Comparison of ENCODE assay signal across 10 cellular contexts in genomic region chr20:51481311-51481997, GRCh38.
DNase-seq lines count a peak whose midpoint lies in the region; ATAC-seq and TF ChIP-seq lines count a peak whose summit lies in the region.
"Had no signal": no experiment of that assay in that cellular context is flagged by ENCODE, and none has a peak within 500 bp of the region (broad histone marks: within the 10 kb centered on the region; RNA-seq: fewer than 3 reads in every experiment).

No MANE protein-coding gene starts in this region.

- no peaks in the 10 kb centered on the region for H3K4me1 ChIP-seq in psoas muscle

- no peak for TF ChIP-seq CTCF in HFFc6 (IDR thresholded peaks at IDR 0.05)
- TF ChIP-seq CTCF in psoas muscle (IDR thresholded peaks at IDR 0.05) = no peak

- ATAC-seq in GM21723 (IDR thresholded peaks at IDR 0.05; ENCODE audit: unreplicated experiment) (peak; percentile 36), esophagus mucosa (no peak), HG02642 (IDR thresholded peaks at IDR 0.05; ENCODE audit: poor library complexity, unreplicated experiment) (no peak), psoas muscle (no peak)
- peak; percentile 52 for ATAC-seq in activated CD8-positive, alpha-beta memory T cell treated with anti-CD3 and anti-CD28 coated beads, Interleukin-2, amount 10 ng/mL, durations not matched to agents 7 days and 5 days

- DNase-seq in activated CD8-positive, alpha-beta memory T cell treated with anti-CD3 and anti-CD28 coated beads, Interleukin-2, amount 10 ng/mL, durations not matched to agents 7 days and 5 days = peak; percentile 76
- DNase-seq in kidney tubule cell (ENCODE audit: low spot score) = peak; percentile 37
- peak; percentile 74 for DNase-seq in stimulated activated CD8-positive, alpha-beta memory T cell treated with anti-CD3 and anti-CD28 coated beads, Interleukin-4, amount 100 ng/mL, for 48 hours
- no peak for DNase-seq in HFFc6
- no peak for DNase-seq in psoas muscle
- DNase-seq: NCI-H2029 had no signal

- H3K36me3 Mint-ChIP-seq in activated CD8-positive, alpha-beta memory T cell treated with anti-CD3 and anti-CD28 coated beads, Interleukin-2, amount 10 ng/mL, durations not matched to agents 7 days and 5 days = peaks cover 60% of the 10 kb centered on the region
- H3K36me3 Mint-ChIP-seq in HFFc6 (ENCODE audit: low read depth) = peaks cover 8% of the 10 kb centered on the region

- no peaks in the 10 kb centered on the region for H3K27me3 ChIP-seq in psoas muscle (ENCODE audit: insufficient read depth in 3 of 3, low read length in 2 of 3)

- CTCF ChIA-PET in activated CD8-positive, alpha-beta memory T cell treated with anti-CD3 and anti-CD28 coated beads, Interleukin-2, amount 10 ng/mL, durations not matched to agents 7 days and 5 days (lab: Charles Lee) = interaction anchor here (0.8 to 2.7 kb wide), 12 partner anchors 13 to 155 kb away, joined by 3 to 10 read pairs (median 3); partner anchors contain the start of gene NFATC2

- 72 to 82% (median 81%) methylated on average over 20 of the region's 20 CpGs for WGBS in psoas muscle, 3 donors

- H3K9me3 Mint-ChIP-seq in activated CD8-positive, alpha-beta memory T cell treated with anti-CD3 and anti-CD28 coated beads, Interleukin-2, amount 10 ng/mL, durations not matched to agents 7 days and 5 days (ENCODE audit: low read depth) = peaks cover 4% of the 10 kb centered on the region
- H3K9me3 Mint-ChIP-seq in HFFc6 = peaks cover 5% of the 10 kb centered on the region; the same call in 1 of the 2 replicates

- intact Hi-C loops in psoas muscle (cut with DNase I) = no loop called here

- peak overlapping the region; percentile 86 for H3K27ac Mint-ChIP-seq in activated CD8-positive, alpha-beta memory T cell treated with anti-CD3 and anti-CD28 coated beads, Interleukin-2, amount 10 ng/mL, durations not matched to agents 7 days and 5 days
- H3K27ac Mint-ChIP-seq in HFFc6 = no peak overlapping the region
- H3K27ac Mint-ChIP-seq: nephron had no signal

- no peaks in the 10 kb centered on the region for H3K36me3 ChIP-seq in psoas muscle (ENCODE audit: insufficient read depth in 1 of 2, low read depth in 1 of 2)

- H3K27ac ChIP-seq in psoas muscle = no peak overlapping the region

- H3K4me3 ChIP-seq in psoas muscle = no peak overlapping the region

- no peaks in the 10 kb centered on the region for H3K27me3 Mint-ChIP-seq in activated CD8-positive, alpha-beta memory T cell treated with anti-CD3 and anti-CD28 coated beads, Interleukin-2, amount 10 ng/mL, durations not matched to agents 7 days and 5 days
- no peaks in the 10 kb centered on the region for H3K27me3 Mint-ChIP-seq in HFFc6 (ENCODE audit: insufficient read depth)

- peak overlapping the region; percentile 47 for H3K4me3 Mint-ChIP-seq in activated CD8-positive, alpha-beta memory T cell treated with anti-CD3 and anti-CD28 coated beads, Interleukin-2, amount 10 ng/mL, durations not matched to agents 7 days and 5 days
- H3K4me3 Mint-ChIP-seq in HFFc6 = no peak overlapping the region
- H3K4me3 Mint-ChIP-seq: nephron had no signal

- peaks cover 90% of the 10 kb centered on the region for H3K4me1 Mint-ChIP-seq in activated CD8-positive, alpha-beta memory T cell treated with anti-CD3 and anti-CD28 coated beads, Interleukin-2, amount 10 ng/mL, durations not matched to agents 7 days and 5 days
- peaks cover under 1% of the 10 kb centered on the region; the same call in 1 of the 2 replicates for H3K4me1 Mint-ChIP-seq in HFFc6 (ENCODE audit: low read depth)

- H3K9me3 ChIP-seq in psoas muscle = no peaks in the 10 kb centered on the region

Comparison
In these comparisons a context has a peak if more than half of its experiments do, and no peak if none do; other contexts are left out.
1. ATAC-seq: peak in GM21723 (single experiment) and activated CD8-positive, alpha-beta memory T cell treated with anti-CD3 and anti-CD28 coated beads, Interleukin-2, amount 10 ng/mL, durations not matched to agents 7 days and 5 days (single experiment); none in esophagus mucosa (single experiment), HG02642 (single experiment) and psoas muscle (0 of 4).
2. DNase-seq: peak in activated CD8-positive, alpha-beta memory T cell treated with anti-CD3 and anti-CD28 coated beads, Interleukin-2, amount 10 ng/mL, durations not matched to agents 7 days and 5 days (single experiment), kidney tubule cell (single experiment) and stimulated activated CD8-positive, alpha-beta memory T cell treated with anti-CD3 and anti-CD28 coated beads, Interleukin-4, amount 100 ng/mL, for 48 hours (single experiment); none in HFFc6 (single experiment) and psoas muscle (0 of 2).